8 cellular contexts compared by ENCODE assay signal in the genomic region with DNA sequence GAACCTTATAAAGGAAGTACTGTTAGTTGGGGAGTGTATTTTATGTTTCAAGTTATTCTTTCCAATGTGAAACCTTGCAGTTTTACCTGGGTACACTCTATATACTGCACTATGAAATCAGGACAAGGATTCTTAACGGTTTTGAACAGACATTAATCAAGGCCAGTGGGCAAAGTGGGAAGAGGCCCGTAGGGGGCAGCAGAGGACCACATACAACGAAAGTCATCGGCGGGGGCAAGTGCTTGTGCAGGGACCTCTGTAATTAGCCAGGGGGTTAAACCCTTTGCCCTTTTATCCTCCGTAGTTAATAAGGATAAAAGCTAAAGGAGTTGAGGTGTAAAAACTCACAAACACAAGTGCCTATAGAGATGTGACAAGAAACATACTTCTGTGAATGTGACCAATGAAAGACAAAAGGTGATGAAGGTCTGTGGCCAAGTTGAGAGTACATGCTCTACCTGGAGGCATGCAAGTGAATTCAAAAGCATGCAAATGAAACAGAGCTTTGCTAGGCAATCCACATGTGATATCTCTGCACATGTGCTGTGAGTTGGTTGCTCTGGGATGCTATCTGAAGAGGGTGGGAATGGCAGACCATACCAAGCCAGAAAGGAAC.
DNase-seq lines count a peak whose midpoint lies in the region; ATAC-seq and TF ChIP-seq lines count a peak whose summit lies in the region.

No MANE protein-coding gene starts in this region.

- intact Hi-C loops in dorsolateral prefrontal cortex (cut with DNase I), result no loop called here

- no peaks in the 10 kb centered on the region for H3K27me3 ChIP-seq in dorsolateral prefrontal cortex

- peak; percentile 90 for ATAC-seq in HG02763 (IDR thresholded peaks at IDR 0.05; ENCODE audit: unreplicated experiment)

- DNase-seq in SIG-M5 treated with dmso at 0.1 percent for 504 hours (lab: John Stamatoyannopoulos, UW; ENCODE audit: unreplicated experiment), result peak; percentile 49
- no peak for DNase-seq in SIG-M5 (lab: John Stamatoyannopoulos, UW)
- peak; percentile 22 for DNase-seq in NCI-H1694 treated with DMSO at 0.1 percent for 48 hours (lab: John Stamatoyannopoulos, UW)
- DNase-seq in activated CD4-positive, alpha-beta T cell treated with anti-CD3 and anti-CD28 coated beads for 1 hour, result peak; percentile 16
- DNase-seq in dorsolateral prefrontal cortex, result peak in 8 of 10 donors; percentile 11 to 69 (median 55)
- DNase-seq in medulla oblongata (ENCODE audit: extremely low spot score), result peak; percentile 59
- peak; percentile 80 for DNase-seq in stimulated activated CD8-positive, alpha-beta memory T cell treated with anti-CD3 and anti-CD28 coated beads, Interleukin-4, amount 100 ng/mL, for 48 hours

- H3K27ac ChIP-seq in dorsolateral prefrontal cortex, result no peak overlapping the region

- TF ChIP-seq CTCF in dorsolateral prefrontal cortex (IDR thresholded peaks at IDR 0.05 in 54 of 56, conservative IDR thresholded peaks at IDR 0.05 in 2 of 56; ENCODE audit: low read depth in 1 of 56, partially characterized antibody in 56 of 56), result peak; percentile 38 to 78 (median 64)

- no peak overlapping the region for H3K4me3 ChIP-seq in dorsolateral prefrontal cortex
